ENCODE assay signal across 12 cellular contexts in the genomic region with DNA sequence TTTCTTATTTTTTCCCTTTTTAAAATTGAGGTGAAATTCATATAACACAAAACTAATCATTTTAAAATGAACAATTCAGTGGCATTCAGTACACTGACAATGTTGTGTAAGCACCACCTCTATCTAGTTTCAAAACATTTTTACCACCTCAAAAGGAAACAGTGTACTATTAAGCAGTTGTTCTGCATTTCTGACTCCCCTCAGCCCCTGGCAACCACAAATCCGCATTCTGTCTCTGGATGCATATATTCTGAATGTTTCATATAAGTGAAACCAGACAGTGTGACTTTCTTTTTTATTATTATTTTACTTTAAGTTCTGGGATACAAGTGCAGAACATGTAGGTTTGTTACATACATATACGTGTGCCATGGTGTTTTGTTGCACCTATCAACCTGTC. TPM values are rescaled to one million over a fixed set of nuclear protein-coding genes. Genes with fewer than 3 reads are reported as not detected.
DNase-seq lines count a peak whose midpoint lies in the region; ATAC-seq lines count a peak whose summit lies in the region.
"Had no signal": no experiment of that assay in that cellular context is flagged by ENCODE, and none has a peak within 500 bp of the region (broad histone marks: within the 10 kb centered on the region; RNA-seq: fewer than 3 reads in every experiment).

No MANE protein-coding gene starts in this region.

- in situ Hi-C loops in KBM-7 (cut with MboI; ENCODE audit: low pct_unique_long_range_greater_than_20kb, low sequenced_read_pairs), result no loop called here
- in situ Hi-C loops in GM23248 (cut with MboI), result no loop called here

- H3K9me3 ChIP-seq in GM23248 (ENCODE audit: low read depth), result no peaks in the 10 kb centered on the region

- peak; percentile 27 for DNase-seq in stimulated activated naive CD4-positive, alpha-beta T cell treated with Interleukin-2 at 50 U/mL for 16 hours (lab: John Stamatoyannopoulos, UW)
- DNase-seq in stimulated activated naive CD4-positive, alpha-beta T cell (lab: John Stamatoyannopoulos, UW), result no peak
- peak; percentile 52 for DNase-seq in SIG-M5 treated with dmso at 0.1 percent for 504 hours (lab: John Stamatoyannopoulos, UW; ENCODE audit: unreplicated experiment)
- no peak for DNase-seq in KBM-7
- DNase-seq in GM23248, result no peak
- DNase-seq in DMS53 (lab: John Stamatoyannopoulos, UW), result no peak
- DNase-seq: activated CD8-positive, alpha-beta memory T cell treated with anti-CD3 and anti-CD28 coated beads, Interleukin-2, amount 50 U/mL, for 4 hours; left lung; NCI-H69 had no signal

- 96 to 98% methylated on average over 2 of the region's 2 CpGs for WGBS in GM23248 (ENCODE audit: low coverage in 1 of 2, low lambda C conversion rate in 2 of 2, missing lambda C conversion rate in 2 of 2), 2 experiments

- H3K9ac ChIP-seq in GM23248, result no peak overlapping the region
- H3K9ac ChIP-seq: BLaER1 treated with 17β-estradiol and CSF1 and Interleukin-3, amounts not matched to agents 10 nM and 100 nM had no signal

- peaks cover 22% of the 10 kb centered on the region for H3K4me1 ChIP-seq in GM23248 (ENCODE audit: insufficient read depth)

- H3K4me3 ChIP-seq in GM23248, result no peak overlapping the region
- H3K4me3 ChIP-seq: BLaER1 treated with 17β-estradiol and CSF1 and Interleukin-3, amounts not matched to agents 10 nM and 100 nM; left lung had no signal

- H3K4me2 ChIP-seq in GM23248 (ENCODE audit: unreplicated experiment), result no peak overlapping the region

- H3K27ac ChIP-seq in GM23248, result no peak overlapping the region
- H3K27ac ChIP-seq: BLaER1 treated with 17β-estradiol and CSF1 and Interleukin-3, amounts not matched to agents 10 nM and 100 nM had no signal

- no peaks in the 10 kb centered on the region for H3K36me3 ChIP-seq in GM23248 (ENCODE audit: low read depth)
- H3K36me3 ChIP-seq: BLaER1 treated with 17β-estradiol and CSF1 and Interleukin-3, amounts not matched to agents 10 nM and 100 nM; left lung had no signal

- H3K9me2 ChIP-seq in GM23248 (ENCODE audit: insufficient read depth), result no peaks in the 10 kb centered on the region

- no peaks in the 10 kb centered on the region for H3K79me2 ChIP-seq in GM23248 (ENCODE audit: insufficient read depth)

- peaks cover 8% of the 10 kb centered on the region for H3F3A ChIP-seq in GM23248 (ENCODE audit: insufficient read depth)

- no peak overlapping the region for H2AFZ ChIP-seq in GM23248

- no peaks in the 10 kb centered on the region for H3K27me3 ChIP-seq in GM23248 (replicated peaks; ENCODE audit: insufficient read depth)
- H3K27me3 ChIP-seq: BLaER1 treated with 17β-estradiol and CSF1 and Interleukin-3, amounts not matched to agents 10 nM and 100 nM; left lung had no signal

- ATAC-seq in HG02884 (IDR thresholded peaks at IDR 0.05; ENCODE audit: unreplicated experiment), result peak; percentile 43
- ATAC-seq in HG02970 (IDR thresholded peaks at IDR 0.05; ENCODE audit: low FRiP score, unreplicated experiment), result no peak
- ATAC-seq: left lung had no signal

- H4K20me1 ChIP-seq in GM23248 (ENCODE audit: insufficient read depth), result no peaks in the 10 kb centered on the region

RNA-seq across cellular contexts. Expression of a gene that starts 19.2 kb away (rescaled TPM):
- total RNA-seq in GM23248 (2014; rRNA removed; shearing (Covaris generic)), result 60.4 and 69.4 TPM in 2 replicates
- polyA plus RNA-seq in GM23248 (2016; fragmentation: Nextera tagmentation; extraction: Ambion mirVana), result 84.4 and 87.1 TPM in 2 replicates

Comparison
In these comparisons a context has a peak if more than half of its experiments do, and no peak if none do; other contexts are left out.
1. DNase-seq: peak in stimulated activated naive CD4-positive, alpha-beta T cell treated with Interleukin-2 at 50 U/mL for 16 hours (single experiment) and SIG-M5 treated with dmso at 0.1 percent for 504 hours (single experiment); none in stimulated activated naive CD4-positive, alpha-beta T cell (0 of 6), KBM-7 (single experiment), GM23248 (single experiment) and DMS53 (single experiment).